ENCODE assay signal across 20 cellular contexts in the genomic region with DNA sequence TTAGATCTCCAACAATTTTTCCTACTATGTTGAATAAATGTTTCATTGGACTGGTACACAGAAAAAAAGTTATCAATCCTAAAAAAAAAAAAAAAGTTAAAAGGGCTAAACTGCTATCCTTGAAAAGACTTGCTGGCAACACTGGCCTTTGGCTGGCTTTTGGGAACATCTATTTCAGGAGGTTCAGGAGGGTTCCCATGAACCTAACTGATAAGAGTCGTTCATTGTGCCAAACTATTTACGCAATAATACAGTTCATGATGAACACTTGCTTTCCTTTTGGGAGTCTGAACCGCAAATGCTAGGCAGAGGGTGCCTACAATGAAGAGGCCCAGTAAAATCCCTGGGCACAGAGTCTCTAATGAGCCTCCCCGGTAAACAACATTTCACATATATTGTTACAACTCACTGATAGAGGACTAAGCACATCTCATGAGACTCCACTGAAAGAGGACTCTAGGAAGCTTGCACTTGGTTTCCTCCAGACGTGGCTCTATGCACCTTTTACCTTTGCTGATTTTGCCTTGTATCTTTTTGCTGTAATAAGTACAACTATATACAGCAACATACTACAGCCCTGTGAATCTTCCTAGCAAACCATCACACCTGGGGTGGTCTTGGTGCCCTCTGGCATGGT.
"Had no signal": no experiment of that assay in that cellular context is flagged by ENCODE, and none has a peak within 500 bp of the region (broad histone marks: within the 10 kb centered on the region; RNA-seq: fewer than 3 reads in every experiment).

No MANE protein-coding gene starts in this region.

- H3K27me3 Mint-ChIP-seq: activated CD4-positive, alpha-beta memory T cell treated with anti-CD3 and anti-CD28 coated beads for 36 hours; activated CD4-positive, alpha-beta T cell treated with anti-CD3 and anti-CD28 coated beads for 36 hours; activated CD8-positive, alpha-beta memory T cell treated with anti-CD3 and anti-CD28 coated beads, Interleukin-2, amount 10 ng/mL, durations not matched to agents 7 days and 5 days; activated naive CD4-positive, alpha-beta T cell treated with anti-CD3 and anti-CD28 coated beads, Interleukin-2, amount 10 ng/mL, durations not matched to agents 7 days and 5 days; dendritic cell treated with granulocyte-macrophage colony-stimulating factor and Interleukin-4, amounts not matched to agents 40 ng/mL and 50 ng/mL, for 4 days; stimulated activated naive B cell treated with anti-CD40 and anti-IgM and Interleukin-4, amounts not matched to agents 10 μg/mL and 1 μg/mL and 100 μg/mL, for 72 hours; T-helper 17 cell had no signal

- H3K36me3 ChIP-seq: SJCRH30 had no signal

- H3K27ac Mint-ChIP-seq: activated CD4-positive, alpha-beta memory T cell treated with anti-CD3 and anti-CD28 coated beads for 36 hours; activated CD4-positive, alpha-beta T cell treated with anti-CD3 and anti-CD28 coated beads for 36 hours; activated CD8-positive, alpha-beta memory T cell treated with anti-CD3 and anti-CD28 coated beads, Interleukin-2, amount 10 ng/mL, durations not matched to agents 7 days and 5 days; activated naive CD4-positive, alpha-beta T cell treated with anti-CD3 and anti-CD28 coated beads, Interleukin-2, amount 10 ng/mL, durations not matched to agents 7 days and 5 days; activated T-helper 2 cell treated with anti-CD3 and anti-CD28 coated beads, Interferon-gamma antibody, Interleukin-2, Interleukin-4, amounts not matched to agents 10 μg/mL and 5 μg/mL and 100 μg/mL, durations not matched to agents 14 hours and 24 hours and 36 hours; dendritic cell treated with granulocyte-macrophage colony-stimulating factor and Interleukin-4, amounts not matched to agents 40 ng/mL and 50 ng/mL, for 4 days; nephron; stimulated activated naive B cell treated with anti-CD40 and anti-IgM and Interleukin-4, amounts not matched to agents 10 μg/mL and 1 μg/mL and 100 μg/mL, for 72 hours; T-helper 17 cell had no signal

- H3K4me3 ChIP-seq: gastroesophageal sphincter, lower lobe of right lung, SJCRH30, skin epidermis, upper lobe of right lung had no signal

- H3K4me1 Mint-ChIP-seq: activated CD4-positive, alpha-beta T cell treated with anti-CD3 and anti-CD28 coated beads for 36 hours; activated CD8-positive, alpha-beta memory T cell treated with anti-CD3 and anti-CD28 coated beads, Interleukin-2, amount 10 ng/mL, durations not matched to agents 7 days and 5 days; activated naive CD4-positive, alpha-beta T cell treated with anti-CD3 and anti-CD28 coated beads, Interleukin-2, amount 10 ng/mL, durations not matched to agents 7 days and 5 days; nephron had no signal

- H3K4me1 ChIP-seq: gastroesophageal sphincter, lower lobe of right lung, SJCRH30, upper lobe of right lung had no signal

- H3K9me3 ChIP-seq: gastroesophageal sphincter, lower lobe of right lung, SJCRH30, upper lobe of right lung had no signal

- H3K9me3 Mint-ChIP-seq: activated CD4-positive, alpha-beta memory T cell treated with anti-CD3 and anti-CD28 coated beads for 36 hours; activated naive CD4-positive, alpha-beta T cell treated with anti-CD3 and anti-CD28 coated beads, Interleukin-2, amount 10 ng/mL, durations not matched to agents 7 days and 5 days; activated T-helper 2 cell treated with anti-CD3 and anti-CD28 coated beads, Interferon-gamma antibody, Interleukin-2, Interleukin-4, amounts not matched to agents 10 μg/mL and 5 μg/mL and 100 μg/mL, durations not matched to agents 14 hours and 24 hours and 36 hours; dendritic cell treated with granulocyte-macrophage colony-stimulating factor and Interleukin-4, amounts not matched to agents 40 ng/mL and 50 ng/mL, for 4 days; nephron; stimulated activated naive B cell treated with anti-CD40 and anti-IgM and Interleukin-4, amounts not matched to agents 10 μg/mL and 1 μg/mL and 100 μg/mL, for 72 hours had no signal

- H3K27ac ChIP-seq: gastroesophageal sphincter, lower lobe of right lung, SJCRH30, skin epidermis, upper lobe of right lung had no signal

- DNase-seq: activated CD4-positive, alpha-beta memory T cell treated with anti-CD3 and anti-CD28 coated beads for 36 hours; activated CD4-positive, alpha-beta T cell treated with anti-CD3 and anti-CD28 coated beads for 36 hours; activated CD8-positive, alpha-beta memory T cell treated with anti-CD3 and anti-CD28 coated beads, Interleukin-2, amount 10 ng/mL, durations not matched to agents 7 days and 5 days; activated naive CD4-positive, alpha-beta T cell treated with anti-CD3 and anti-CD28 coated beads, Interleukin-2, amount 10 ng/mL, durations not matched to agents 7 days and 5 days; activated T-cell treated with anti-CD3 and anti-CD28 coated beads, Interleukin-2, amount 50 U/mL, for 1 hour; central memory CD4-positive, alpha-beta T cell; effector memory CD4-positive, alpha-beta T cell; hippocampal formation; lower lobe of right lung; SJCRH30; stimulated activated CD4-positive, alpha-beta T cell treated with anti-CD3 and anti-CD28 coated beads, Interleukin-15, amount 100 ng/mL, for 24 hours; stimulated activated CD4-positive, alpha-beta T cell treated with anti-CD3 and anti-CD28 coated beads, Interleukin-4, amount 100 ng/mL, for 1 hour; stimulated activated naive B cell treated with anti-CD40 and anti-IgM and Interleukin-4, amounts not matched to agents 10 μg/mL and 1 μg/mL and 100 μg/mL, for 72 hours; T-helper 17 cell; upper lobe of right lung had no signal

- H3K4me3 Mint-ChIP-seq: activated CD4-positive, alpha-beta memory T cell treated with anti-CD3 and anti-CD28 coated beads for 36 hours; activated CD4-positive, alpha-beta T cell treated with anti-CD3 and anti-CD28 coated beads for 36 hours; activated CD8-positive, alpha-beta memory T cell treated with anti-CD3 and anti-CD28 coated beads, Interleukin-2, amount 10 ng/mL, durations not matched to agents 7 days and 5 days; activated naive CD4-positive, alpha-beta T cell treated with anti-CD3 and anti-CD28 coated beads, Interleukin-2, amount 10 ng/mL, durations not matched to agents 7 days and 5 days; dendritic cell treated with granulocyte-macrophage colony-stimulating factor and Interleukin-4, amounts not matched to agents 40 ng/mL and 50 ng/mL, for 4 days; nephron; stimulated activated naive B cell treated with anti-CD40 and anti-IgM and Interleukin-4, amounts not matched to agents 10 μg/mL and 1 μg/mL and 100 μg/mL, for 72 hours; T-helper 17 cell had no signal

- ATAC-seq: activated CD4-positive, alpha-beta T cell treated with anti-CD3 and anti-CD28 coated beads for 36 hours; activated CD8-positive, alpha-beta memory T cell treated with anti-CD3 and anti-CD28 coated beads, Interleukin-2, amount 10 ng/mL, durations not matched to agents 7 days and 5 days; gastroesophageal sphincter; lower lobe of right lung; stimulated activated naive B cell treated with anti-CD40 and anti-IgM and Interleukin-4, amounts not matched to agents 10 μg/mL and 1 μg/mL and 100 μg/mL, for 72 hours; T-helper 17 cell; upper lobe of right lung had no signal

- H3K27me3 ChIP-seq: gastroesophageal sphincter, SJCRH30, upper lobe of right lung had no signal
